In genomic region chr1:214808845-214809460, GRCh38 we compare ENCODE assay signal across 9 cellular contexts.
A peak's percentile ranks its signal among the peaks of the same experiment; 100 is the strongest.
DNase-seq lines count a peak whose midpoint lies in the region; TF ChIP-seq lines count a peak whose summit lies in the region.
"Had no signal": no experiment of that assay in that cellular context is flagged by ENCODE, and none has a peak within 500 bp of the region (broad histone marks: within the 10 kb centered on the region; RNA-seq: fewer than 3 reads in every experiment).

No MANE protein-coding gene starts in this region.

- no peaks in the 10 kb centered on the region for H3K4me1 ChIP-seq in Peyer's patch
- no peaks in the 10 kb centered on the region for H3K4me1 ChIP-seq in ascending aorta

- H3K27me3 ChIP-seq in Peyer's patch: no peaks in the 10 kb centered on the region
- H3K27me3 ChIP-seq in ascending aorta: no peaks in the 10 kb centered on the region

- H3K36me3 ChIP-seq in Peyer's patch (no peaks in the 10 kb centered on the region), ascending aorta (no peaks in the 10 kb centered on the region)

- no peak for TF ChIP-seq CTCF in Peyer's patch (IDR thresholded peaks at IDR 0.05)
- TF ChIP-seq CTCF in ascending aorta (IDR thresholded peaks at IDR 0.05): no peak

- H3K9me3 ChIP-seq in Peyer's patch (peaks cover 0 to 3% (median 0%) of the 10 kb centered on the region in 4 donors), ascending aorta (peaks cover 0 to 2% of the 10 kb centered on the region in 2 donors)

- in situ Hi-C loops in Caki2 (cut with HindIII; ENCODE audit: low pct_unique_long_range_greater_than_20kb, low sequenced_read_pairs) (no loop called here), SK-MEL-5 (cut with HindIII; ENCODE audit: low pct_unique_long_range_greater_than_20kb, low sequenced_read_pairs) (no loop called here)

- intact Hi-C loops in ascending aorta (cut with DNase I): no loop called here

- no peak for TF ChIP-seq POLR2A in Peyer's patch (IDR thresholded peaks at IDR 0.05)

- DNase-seq in Caki2 (ENCODE audit: low read depth): peak; percentile 16
- peak; percentile 62 for DNase-seq in HS-27A (ENCODE audit: low read depth)
- DNase-seq in SK-MEL-5 (ENCODE audit: low read depth, low spot score): peak; percentile 62
- DNase-seq in iPS-NIHi7 (ENCODE audit: extremely low spot score): peak; percentile 45
- DNase-seq in amniotic stem cell (lab: John Stamatoyannopoulos, UW): no peak
- DNase-seq in stimulated activated CD4-positive, alpha-beta T cell treated with anti-CD3 and anti-CD28 coated beads, Interleukin-15, amount 100 ng/mL, for 24 hours: no peak
- no peak for DNase-seq in Peyer's patch
- no peak for DNase-seq in ascending aorta (ENCODE audit: low spot score in 2 of 2)
- DNase-seq: natural killer cell had no signal

- H3K4me3 ChIP-seq in Peyer's patch (no peak overlapping the region), ascending aorta (no peak overlapping the region)

- H3K27ac ChIP-seq in Peyer's patch (no peak overlapping the region), ascending aorta (no peak overlapping the region)

Comparison
In these comparisons a context has a peak if more than half of its experiments do, and no peak if none do; other contexts are left out.
1. DNase-seq: peak in Caki2 (single experiment), HS-27A (single experiment), SK-MEL-5 (single experiment) and iPS-NIHi7 (single experiment); none in amniotic stem cell (single experiment), stimulated activated CD4-positive, alpha-beta T cell treated with anti-CD3 and anti-CD28 coated beads, Interleukin-15, amount 100 ng/mL, for 24 hours (single experiment), Peyer's patch (0 of 3) and ascending aorta (0 of 2).